Comparison of ENCODE assay signal across 28 cellular contexts in the genomic region with DNA sequence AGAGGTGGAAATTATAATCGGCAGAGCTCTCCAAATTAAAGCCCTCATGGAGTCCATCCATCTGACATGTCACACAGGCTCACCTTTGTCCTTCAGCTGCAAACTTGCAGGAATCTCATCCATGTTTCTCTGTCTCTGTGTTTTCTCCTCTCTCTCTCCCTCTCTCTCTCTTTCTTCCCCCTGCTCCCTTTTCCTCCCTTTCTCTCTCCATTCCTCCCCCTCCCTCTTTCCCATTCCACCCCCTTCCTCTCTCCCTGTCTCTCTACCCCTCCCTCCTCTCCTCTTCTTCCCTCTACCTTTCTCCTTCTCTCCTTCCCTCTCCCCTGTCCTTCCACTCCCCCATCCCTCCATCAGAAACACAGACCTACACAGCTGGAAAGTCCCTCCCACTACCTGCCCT. TPM values are rescaled to one million over a fixed set of nuclear protein-coding genes. Genes with fewer than 3 reads are reported as not detected.
"Had no signal": no experiment of that assay in that cellular context is flagged by ENCODE, and none has a peak within 500 bp of the region (broad histone marks: within the 10 kb centered on the region; RNA-seq: fewer than 3 reads in every experiment).

No MANE protein-coding gene starts in this region.

- ATAC-seq: activated CD4-positive, CD25-positive, alpha-beta regulatory T cell treated with anti-CD3 and anti-CD28 coated beads, Interleukin-2, amount 50 U/mL, for 24 hours; activated CD8-positive, alpha-beta memory T cell treated with anti-CD3 and anti-CD28 coated beads, Interleukin-2, amount 10 ng/mL, durations not matched to agents 7 days and 5 days had no signal

- H3K4me3 Mint-ChIP-seq: activated CD8-positive, alpha-beta memory T cell treated with anti-CD3 and anti-CD28 coated beads, Interleukin-2, amount 10 ng/mL, durations not matched to agents 7 days and 5 days; activated naive CD8-positive, alpha-beta T cell; activated T-cell treated with anti-CD3 and anti-CD28 coated beads, Interleukin-2, amount 50 U/mL, for 24 hours; activated T-helper 1 cell treated with anti-CD3 and anti-CD28 coated beads, Interleukin-12 subunit alpha, Interleukin-12 subunit beta, Interleukin-2, Interleukin-4 antibody, amounts not matched to agents 30 ng/mL and 10 ng/mL and 1 ng/mL, durations not matched to agents 14 hours and 24 hours and 36 hours; T-helper 1 cell treated with Interleukin-12 subunit alpha and Interleukin-12 subunit beta and Interleukin-4 antibody, amounts not matched to agents 30 μg/mL and 1 μg/mL, for 36 hours had no signal

- H3K4me3 ChIP-seq: adrenal gland, SJCRH30 had no signal

- H3K36me3 Mint-ChIP-seq: activated naive CD8-positive, alpha-beta T cell had no signal

- DNase-seq: activated CD4-positive, alpha-beta T cell treated with anti-CD3 and anti-CD28 coated beads for 4 hours; activated CD8-positive, alpha-beta memory T cell treated with anti-CD3 and anti-CD28 coated beads, Interleukin-2, amount 10 ng/mL, durations not matched to agents 7 days and 5 days; activated effector memory CD4-positive, alpha-beta T cell treated with Interleukin-2 at 50 U/mL for 16 hours; activated naive CD4-positive, alpha-beta T cell; activated T-cell treated with anti-CD3 and anti-CD28 coated beads, Interleukin-2, amount 50 U/mL, for 24 hours; adrenal gland; anterior cingulate cortex; NCI-H1092; NCI-H1417; NCI-H1930; NCI-H2171 treated with DMSO at 0.1 percent for 48 hours; NCI-H226; NCI-H510A; NCI-H526 treated with DMSO at 0.1 percent for 48 hours; NCI-H82; Right ventricle myocardium superior; SJCRH30; SK-N-SH had no signal

- H3K27me3 ChIP-seq: adrenal gland, SJCRH30 had no signal

- H3K36me3 ChIP-seq: adrenal gland, SJCRH30 had no signal

- H3K9me3 ChIP-seq: adrenal gland, SJCRH30, SK-N-SH had no signal

- H3K9me3 Mint-ChIP-seq: activated T-cell treated with anti-CD3 and anti-CD28 coated beads, Interleukin-2, amount 50 U/mL, for 24 hours; activated T-helper 1 cell treated with anti-CD3 and anti-CD28 coated beads, Interleukin-12 subunit alpha, Interleukin-12 subunit beta, Interleukin-2, Interleukin-4 antibody, amounts not matched to agents 30 ng/mL and 10 ng/mL and 1 ng/mL, durations not matched to agents 14 hours and 24 hours and 36 hours; IgD-negative memory B cell; T-helper 1 cell treated with Interleukin-12 subunit alpha and Interleukin-12 subunit beta and Interleukin-4 antibody, amounts not matched to agents 30 μg/mL and 1 μg/mL, for 36 hours had no signal

- H3K27ac Mint-ChIP-seq: activated naive CD8-positive, alpha-beta T cell; activated T-cell treated with anti-CD3 and anti-CD28 coated beads, Interleukin-2, amount 50 U/mL, for 24 hours; activated T-helper 1 cell treated with anti-CD3 and anti-CD28 coated beads, Interleukin-12 subunit alpha, Interleukin-12 subunit beta, Interleukin-2, Interleukin-4 antibody, amounts not matched to agents 30 ng/mL and 10 ng/mL and 1 ng/mL, durations not matched to agents 14 hours and 24 hours and 36 hours; IgD-negative memory B cell; T-helper 1 cell treated with Interleukin-12 subunit alpha and Interleukin-12 subunit beta and Interleukin-4 antibody, amounts not matched to agents 30 μg/mL and 1 μg/mL, for 36 hours had no signal

- H3K4me1 ChIP-seq: adrenal gland, SJCRH30 had no signal

- H3K27ac ChIP-seq: adrenal gland, KMS-11, RWPE1, SJCRH30 had no signal

- H3K27me3 Mint-ChIP-seq: activated CD8-positive, alpha-beta memory T cell treated with anti-CD3 and anti-CD28 coated beads, Interleukin-2, amount 10 ng/mL, durations not matched to agents 7 days and 5 days; activated naive CD8-positive, alpha-beta T cell had no signal

RNA-seq across cellular contexts. Expression of a gene that starts 6.8 kb away (rescaled TPM):
- total RNA-seq: activated T-helper 1 cell treated with anti-CD3 and anti-CD28 coated beads, Interleukin-12 subunit alpha, Interleukin-12 subunit beta, Interleukin-2, Interleukin-4 antibody, amounts not matched to agents 30 ng/mL and 10 ng/mL and 1 ng/mL, durations not matched to agents 14 hours and 24 hours and 36 hours; adrenal gland; cardiac septum; MCF 10A; OCI-LY7; Right ventricle myocardium superior; SJCRH30 had no signal

RNA-seq across cellular contexts. Expression of a gene that starts 55.8 kb away (rescaled TPM):
- total RNA-seq: activated CD8-positive, alpha-beta memory T cell treated with anti-CD3 and anti-CD28 coated beads, Interleukin-2, amount 10 ng/mL, durations not matched to agents 7 days and 5 days; activated T-helper 1 cell treated with anti-CD3 and anti-CD28 coated beads, Interleukin-12 subunit alpha, Interleukin-12 subunit beta, Interleukin-2, Interleukin-4 antibody, amounts not matched to agents 30 ng/mL and 10 ng/mL and 1 ng/mL, durations not matched to agents 14 hours and 24 hours and 36 hours; SJCRH30 had no signal
